ENCODE assay signal across 14 cellular contexts in the genomic region with DNA sequence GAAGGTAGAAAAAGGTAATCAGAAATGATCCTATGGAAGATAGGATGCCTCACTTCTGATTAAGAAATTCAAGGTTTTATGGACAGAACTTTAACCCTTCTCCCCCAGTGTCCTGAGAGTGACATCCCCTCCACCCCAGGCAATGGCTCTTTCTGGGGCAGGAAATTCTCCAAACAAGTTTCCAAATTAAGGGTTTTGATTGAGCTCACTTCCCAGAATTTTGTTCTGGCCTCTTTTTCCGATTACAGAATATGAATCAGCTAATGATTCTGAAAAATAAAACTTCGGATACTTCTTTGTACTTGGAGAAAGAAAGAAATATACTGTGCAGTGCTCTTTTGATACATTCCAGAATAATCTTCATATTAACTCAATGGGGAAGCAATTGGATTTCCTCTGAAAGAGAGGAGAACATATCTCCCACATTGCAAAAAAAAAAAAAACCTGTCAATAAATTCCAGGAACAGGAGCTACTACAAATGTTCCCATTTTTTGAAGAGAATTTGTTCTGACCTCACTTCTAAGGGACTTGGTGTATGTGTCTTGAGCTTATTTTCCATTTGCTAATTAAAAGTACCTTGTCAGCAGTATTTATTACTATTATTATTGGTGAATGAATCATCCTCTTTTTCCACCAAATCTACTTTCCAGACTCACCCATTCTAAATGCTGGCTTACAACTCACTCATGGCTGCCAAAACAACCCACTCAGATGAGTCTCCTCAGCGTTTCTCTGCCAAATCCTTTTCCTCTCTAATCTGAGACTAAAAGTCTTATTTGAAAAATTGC. TPM values are rescaled to one million over a fixed set of nuclear protein-coding genes. Genes with fewer than 3 reads are reported as not detected.
DNase-seq lines count a peak whose midpoint lies in the region; ATAC-seq, FAIRE-seq and TF ChIP-seq lines count a peak whose summit lies in the region.
"Had no signal": no experiment of that assay in that cellular context is flagged by ENCODE, and none has a peak within 500 bp of the region (broad histone marks: within the 10 kb centered on the region; RNA-seq: fewer than 3 reads in every experiment).

No MANE protein-coding gene starts in this region.

- H3K27ac ChIP-seq in thoracic aorta, result peak overlapping the region; percentile 55 to 76
- no peak overlapping the region for H3K27ac ChIP-seq in prostate gland
- H3K27ac ChIP-seq: KMS-11, PC-9 had no signal

- no peak for TF ChIP-seq POLR2A in prostate gland (IDR thresholded peaks at IDR 0.05)

- DNase-seq in HFFc6 (peak; percentile 37), bronchial epithelial cell (ENCODE audit: low read depth) (peak; percentile 50), iris pigment epithelial cell (ENCODE audit: low read depth) (peak; percentile 77), thoracic aorta (ENCODE audit: low spot score) (peak; percentile 17), prostate gland (ENCODE audit: low spot score) (no peak)
- DNase-seq: activated CD8-positive, alpha-beta memory T cell treated with anti-CD3 and anti-CD28 coated beads, Interleukin-2, amount 10 ng/mL, durations not matched to agents 7 days and 5 days; activated naive CD8-positive, alpha-beta T cell treated with anti-CD3 and anti-CD28 coated beads, Interleukin-2, amount 50 U/mL, for 24 hours; DMS 273 treated with DMSO at 0.1 percent for 48 hours; natural killer cell; NCI-H2081; PC-9 had no signal

- no peaks in the 10 kb centered on the region for H3K36me3 Mint-ChIP-seq in HFFc6 (ENCODE audit: low read depth)
- H3K36me3 Mint-ChIP-seq: activated CD8-positive, alpha-beta memory T cell treated with anti-CD3 and anti-CD28 coated beads, Interleukin-2, amount 10 ng/mL, durations not matched to agents 7 days and 5 days; natural killer cell had no signal

- H3K36me3 ChIP-seq in bronchial epithelial cell (ENCODE audit: control insufficient read depth, insufficient read depth, low read length) (no peaks in the 10 kb centered on the region), thoracic aorta (no peaks in the 10 kb centered on the region), prostate gland (no peaks in the 10 kb centered on the region)

- H3K4me1 Mint-ChIP-seq in HFFc6 (ENCODE audit: low read depth), result peaks cover 8% of the 10 kb centered on the region; the same call in 1 of the 2 replicates
- H3K4me1 Mint-ChIP-seq: activated CD8-positive, alpha-beta memory T cell treated with anti-CD3 and anti-CD28 coated beads, Interleukin-2, amount 10 ng/mL, durations not matched to agents 7 days and 5 days; activated naive CD8-positive, alpha-beta T cell treated with anti-CD3 and anti-CD28 coated beads, Interleukin-2, amount 50 U/mL, for 24 hours; natural killer cell had no signal

- 46% methylated on average over 3 of the region's 3 CpGs for WGBS in prostate gland

- no peak overlapping the region for H3K27ac Mint-ChIP-seq in HFFc6
- H3K27ac Mint-ChIP-seq: activated CD8-positive, alpha-beta memory T cell treated with anti-CD3 and anti-CD28 coated beads, Interleukin-2, amount 10 ng/mL, durations not matched to agents 7 days and 5 days; activated naive CD8-positive, alpha-beta T cell treated with anti-CD3 and anti-CD28 coated beads, Interleukin-2, amount 50 U/mL, for 24 hours; natural killer cell had no signal

- ATAC-seq in thoracic aorta (ENCODE audit: insufficient number of reproducible peaks, low FRiP score, low read depth), result peak; percentile 77
- ATAC-seq in GM19324 (IDR thresholded peaks at IDR 0.05; ENCODE audit: low FRiP score, unreplicated experiment), result no peak
- no peak for ATAC-seq in GM21529 (IDR thresholded peaks at IDR 0.05; ENCODE audit: unreplicated experiment)
- ATAC-seq: activated CD8-positive, alpha-beta memory T cell treated with anti-CD3 and anti-CD28 coated beads, Interleukin-2, amount 10 ng/mL, durations not matched to agents 7 days and 5 days; activated naive CD8-positive, alpha-beta T cell treated with anti-CD3 and anti-CD28 coated beads, Interleukin-2, amount 50 U/mL, for 24 hours; natural killer cell had no signal

- TF ChIP-seq CTCF in HFFc6 (IDR thresholded peaks at IDR 0.05) (no peak), bronchial epithelial cell (IDR thresholded peaks at IDR 0.05; ENCODE audit: insufficient read depth, low read length, severe bottlenecking) (no peak), thoracic aorta (IDR thresholded peaks at IDR 0.05) (no peak), prostate gland (IDR thresholded peaks at IDR 0.05) (no peak)

- no peak for FAIRE-seq in bronchial epithelial cell (lab: Jason Lieb, UNC)

- H3K4me1 ChIP-seq in thoracic aorta (ENCODE audit: control insufficient read depth in 1 of 2, low read depth in 2 of 2), result peaks cover 18 to 40% of the 10 kb centered on the region in 2 donors
- H3K4me1 ChIP-seq in prostate gland (replicated peaks), result no peaks in the 10 kb centered on the region

- H3K4me3 ChIP-seq in bronchial epithelial cell (ENCODE audit: low read depth, low read length), result no peak overlapping the region
- H3K4me3 ChIP-seq in thoracic aorta, result no peak overlapping the region
- H3K4me3 ChIP-seq in prostate gland, result no peak overlapping the region
- H3K4me3 ChIP-seq: PC-9 had no signal

- H3K4me3 Mint-ChIP-seq in HFFc6, result no peak overlapping the region
- H3K4me3 Mint-ChIP-seq: activated CD8-positive, alpha-beta memory T cell treated with anti-CD3 and anti-CD28 coated beads, Interleukin-2, amount 10 ng/mL, durations not matched to agents 7 days and 5 days; activated naive CD8-positive, alpha-beta T cell treated with anti-CD3 and anti-CD28 coated beads, Interleukin-2, amount 50 U/mL, for 24 hours; natural killer cell had no signal

- H3K9me3 Mint-ChIP-seq in HFFc6, result no peaks in the 10 kb centered on the region
- H3K9me3 Mint-ChIP-seq: activated naive CD8-positive, alpha-beta T cell treated with anti-CD3 and anti-CD28 coated beads, Interleukin-2, amount 50 U/mL, for 24 hours had no signal

- H3K27me3 ChIP-seq in bronchial epithelial cell (ENCODE audit: control insufficient read depth, insufficient read depth, low read length) (peaks cover 1% of the 10 kb centered on the region), thoracic aorta (replicated peaks; ENCODE audit: insufficient read depth) (no peaks in the 10 kb centered on the region), prostate gland (replicated peaks; ENCODE audit: insufficient read depth) (no peaks in the 10 kb centered on the region)

- no peaks in the 10 kb centered on the region for H3K9me3 ChIP-seq in thoracic aorta
- H3K9me3 ChIP-seq in prostate gland, result no peaks in the 10 kb centered on the region

- H3K27me3 Mint-ChIP-seq in HFFc6 (ENCODE audit: insufficient read depth), result peaks cover 3% of the 10 kb centered on the region; the same call in 1 of the 2 replicates

- intact Hi-C loops in prostate gland (cut with DNase I), result no loop called here

RNA-seq across cellular contexts. Expression of gene TASP1, which starts 33.0 kb away (rescaled TPM):
- total RNA-seq in HFFc6 (2021; fragmentation: NEBNext Ultra II Directional; extraction: Animal tissue kit (Norgen Biotek cat#: 25700)), result 1 to 10 TPM; 5.2 to 6.4 (median 6.0) TPM
- total RNA-seq in bronchial epithelial cell, result 16.0 and 18.7 TPM in 2 replicates
- total RNA-seq in thoracic aorta, result 10 to 100 TPM; 16.5 to 51.8 TPM
- total RNA-seq in prostate gland, result 10 to 100 TPM in 1 of 2 donors, 1 to 10 TPM in 1; 9.3 to 14.2 TPM

Comparison
In these comparisons a context has a peak if more than half of its experiments do, and no peak if none do; other contexts are left out.
1. H3K27ac ChIP-seq: peak in thoracic aorta (2 of 2); none in prostate gland (0 of 2).